ENCODE assay signal across 20 cellular contexts in genomic region chr16:88363239-88363891, GRCh38.
"Had no signal": no experiment of that assay in that cellular context is flagged by ENCODE, and none has a peak within 500 bp of the region (broad histone marks: within the 10 kb centered on the region; RNA-seq: fewer than 3 reads in every experiment).

No MANE protein-coding gene starts in this region.

- H3K27ac Mint-ChIP-seq: brain, mesothelial cell of epicardium, nephron had no signal

- FAIRE-seq: colon had no signal

- H3K27ac ChIP-seq: dorsolateral prefrontal cortex, lower lobe of right lung, thoracic aorta, upper lobe of right lung, WERI-Rb-1 had no signal

- H3K27me3 ChIP-seq: upper lobe of right lung had no signal

- H3K36me3 Mint-ChIP-seq: brain had no signal

- H3K9me3 ChIP-seq: lower lobe of right lung, upper lobe of right lung had no signal

- H3K36me3 ChIP-seq: lower lobe of right lung, thoracic aorta, upper lobe of right lung, WERI-Rb-1 had no signal

- H3K4me3 Mint-ChIP-seq: brain, mesothelial cell of epicardium, nephron had no signal

- H3K4me3 ChIP-seq: dorsolateral prefrontal cortex, lower lobe of right lung, thoracic aorta, upper lobe of right lung had no signal

- H3K4me1 ChIP-seq: lower lobe of right lung, upper lobe of right lung had no signal

- ATAC-seq: left cardiac atrium, lower lobe of right lung, upper lobe of right lung had no signal

- H3K4me1 Mint-ChIP-seq: brain, mesothelial cell of epicardium, nephron had no signal

- DNase-seq: activated CD4-positive, alpha-beta T cell treated with anti-CD3 and anti-CD28 coated beads for 1 hour; anterior cingulate cortex; caudate nucleus; dorsolateral prefrontal cortex; left cardiac atrium; lower lobe of right lung; nucleus accumbens; posterior cingulate gyrus; stimulated activated CD4-positive, alpha-beta T cell treated with anti-CD3 and anti-CD28 coated beads, Interleukin-12 subunit alpha, Interleukin-12 subunit beta, amount 100 ng/mL, for 4 hours; stimulated activated CD4-positive, alpha-beta T cell treated with anti-CD3 and anti-CD28 coated beads, Interleukin-1b, Interleukin-23, amount 100 ng/mL, for 48 hours; stimulated activated CD8-positive, alpha-beta memory T cell treated with anti-CD3 and anti-CD28 coated beads, Interleukin-4, amount 100 ng/mL, for 48 hours; SW 1271; T-helper 2 cell; upper lobe of right lung; WERI-Rb-1 had no signal
